In genomic region chr16:89035013-89035697, GRCh38 we compare ENCODE assay signal across 1 cellular context.
TF ChIP-seq lines count a peak whose summit lies in the region.

No MANE protein-coding gene starts in this region.

TF ChIP-seq in K562, 482 proteins besides CTCF, POLR2A, EP300 and RAD21 (continued from another document and continues in another):
- TF ChIP-seq ZNF609 (CRISPR knock-in tag; IDR thresholded peaks at IDR 0.05; ENCODE audit: borderline replicate concordance), result no peak
- TF ChIP-seq ZNF347 (CRISPR knock-in tag; IDR thresholded peaks at IDR 0.05; ENCODE audit: low read depth), result no peak
- no peak for TF ChIP-seq STAT5A (IDR thresholded peaks at IDR 0.05; ENCODE audit: borderline replicate concordance, low read length)
- no peak for TF ChIP-seq CHD7 (IDR thresholded peaks at IDR 0.05; ENCODE audit: low read depth, low read length)
- TF ChIP-seq PHF20 (IDR thresholded peaks at IDR 0.05; ENCODE audit: partially characterized antibody), result no peak
- no peak for TF ChIP-seq FOXP4 (CRISPR knock-in tag; IDR thresholded peaks at IDR 0.05; ENCODE audit: borderline replicate concordance)
- TF ChIP-seq RBM22 (IDR thresholded peaks at IDR 0.05; ENCODE audit: low read depth, low read length, poor library complexity, severe bottlenecking), result no peak
- no peak for TF ChIP-seq MGA (IDR thresholded peaks at IDR 0.05)
- TF ChIP-seq TEAD4 (IDR thresholded peaks at IDR 0.05; ENCODE audit: low read length), result no peak
- no peak for TF ChIP-seq TEAD4 (CRISPR knock-in tag; IDR thresholded peaks at IDR 0.05; ENCODE audit: borderline replicate concordance)
- TF ChIP-seq RFX5 (IDR thresholded peaks at IDR 0.05; ENCODE audit: low read depth, low read length), result no peak
- no peak for TF ChIP-seq ZBTB1 (CRISPR knock-in tag; IDR thresholded peaks at IDR 0.05; ENCODE audit: borderline replicate concordance, low read depth)
- 0 out of 2 replicates have a peak, but pooled peaks have one; percentile 10 for TF ChIP-seq CTBP1 (IDR thresholded peaks at IDR 0.05; ENCODE audit: borderline replicate concordance)
- no peak for TF ChIP-seq PURB (CRISPR knock-in tag; IDR thresholded peaks at IDR 0.05; ENCODE audit: low read depth)
- no peak for TF ChIP-seq TFAP4 (CRISPR knock-in tag; IDR thresholded peaks at IDR 0.05; ENCODE audit: borderline replicate concordance)
- TF ChIP-seq ZNF57 (CRISPR knock-in tag; IDR thresholded peaks at IDR 0.05), result no peak
- no peak for TF ChIP-seq ZNF41 (CRISPR knock-in tag; conservative IDR thresholded peaks at IDR 0.05)
- no peak for TF ChIP-seq SMAD1 (IDR thresholded peaks at IDR 0.05; ENCODE audit: low read depth, low read length, partially characterized antibody)
